ENCODE assay signal across 5 cellular contexts in the genomic region with DNA sequence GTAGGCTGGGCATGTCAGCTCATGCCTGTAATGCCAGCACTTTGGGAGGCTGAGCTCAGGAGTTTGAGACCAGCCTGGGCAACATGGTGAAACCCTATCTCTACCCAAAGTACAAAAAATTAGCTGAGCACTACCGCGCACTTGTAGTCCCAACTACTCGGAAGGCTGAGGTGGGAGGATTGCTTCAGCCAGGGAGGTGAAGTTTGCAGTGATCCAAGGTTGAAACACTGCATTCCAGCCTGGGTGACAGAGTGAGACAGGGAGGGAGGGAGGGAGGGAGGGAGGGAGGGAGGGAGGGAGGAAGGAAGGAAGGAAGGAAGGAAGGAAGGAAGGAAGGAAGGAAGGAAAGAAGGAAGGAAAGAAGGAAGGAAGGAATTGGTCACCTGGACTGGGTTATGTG. TPM values are rescaled to one million over a fixed set of nuclear protein-coding genes. Genes with fewer than 3 reads are reported as not detected.
"Had no signal": no experiment of that assay in that cellular context is flagged by ENCODE, and none has a peak within 500 bp of the region (broad histone marks: within the 10 kb centered on the region; RNA-seq: fewer than 3 reads in every experiment).

No MANE protein-coding gene starts in this region.

RNA-seq across cellular contexts. Expression of a gene that starts 53.8 kb away (rescaled TPM):
- total RNA-seq: left colon, pulmonary artery endothelial cell, skeletal muscle tissue, smooth muscle cell, vagina had no signal
